In genomic region chr6:43263314-43264178, GRCh38 we compare ENCODE assay signal across 8 cellular contexts. TPM values are rescaled to one million over a fixed set of nuclear protein-coding genes. Genes with fewer than 3 reads are reported as not detected.
DNase-seq lines count a peak whose midpoint lies in the region; ATAC-seq and TF ChIP-seq lines count a peak whose summit lies in the region.

No MANE protein-coding gene starts in this region.

- H3K4me3 Mint-ChIP-seq in glutamatergic neuron (ENCODE audit: unreplicated experiment), result no peak overlapping the region

- peak; percentile 77 for TF ChIP-seq RAD21 in SK-N-SH (IDR thresholded peaks at IDR 0.05; ENCODE audit: low read length)

- no peak overlapping the region for H3K4me2 ChIP-seq in SK-N-SH

- WGBS in SK-N-SH (ENCODE audit: low lambda C conversion rate), result 74% methylated on average over 8 of the region's 12 CpGs

- peaks cover 14% of the 10 kb centered on the region for H3K4me1 Mint-ChIP-seq in glutamatergic neuron (ENCODE audit: low read depth, unreplicated experiment)

- POLR2A ChIA-PET in AG04450 (lab: Yijun Ruan, JAX), result no interaction called here
- POLR2A ChIA-PET in SK-N-SH (lab: Yijun Ruan, JAX), result no interaction called here

- no peak overlapping the region for H3K4me3 ChIP-seq in AG04450 (ENCODE audit: low read depth, low read length)
- no peak overlapping the region; a peak in 1 of 4 replicates for H3K4me3 ChIP-seq in SK-N-SH (ENCODE audit: low read depth in 2 of 2, low read length in 1 of 2)
- no peak overlapping the region for H3K4me3 ChIP-seq in uterus

- CTCF ChIA-PET in AG04450 (lab: Charles Lee) (interaction anchor here (0.5 to 4.4 kb wide), 10 partner anchors 11 to 244 kb away, joined by 3 to 47 read pairs (median 3); partner anchors contain the start of genes DNPH1 and TJAP1), SK-N-SH (lab: Yijun Ruan, JAX) (interaction anchor here (0.8 to 1.0 kb wide), 2 partner anchors 12 to 14 kb away, joined by 3 read pairs; no protein-coding TSS in a partner anchor)

- H3K36me3 ChIP-seq in SK-N-SH (replicated peaks in 1 of 2; ENCODE audit: control insufficient read depth in 1 of 2, insufficient read depth in 2 of 2, low read length in 1 of 2) (no peaks in the 10 kb centered on the region), uterus (no peaks in the 10 kb centered on the region)

- H3K27me3 ChIP-seq in AG04450 (ENCODE audit: control insufficient read depth, insufficient read depth, low read length) (peaks cover 22% of the 10 kb centered on the region), SK-N-SH (ENCODE audit: insufficient read depth) (no peaks in the 10 kb centered on the region), uterus (no peaks in the 10 kb centered on the region)

- DNase-seq in AG04450 (ENCODE audit: low read depth, low spot score) (peak; percentile 15), HT-29 (ENCODE audit: low spot score) (peak; percentile 86), SK-N-SH (peak; percentile 68), glutamatergic neuron (peak; percentile 84), posterior vena cava (ENCODE audit: low spot score) (peak; percentile 93), uterus (peak; percentile 40 to 46)
- DNase-seq in activated naive CD4-positive, alpha-beta T cell treated with Interleukin-2 at 50 U/mL for 16 hours, result peak; percentile 78

- H3F3A ChIP-seq in SK-N-SH (replicated peaks; ENCODE audit: insufficient read depth), result no peaks in the 10 kb centered on the region

- no peaks in the 10 kb centered on the region for H3K36me3 Mint-ChIP-seq in glutamatergic neuron (ENCODE audit: unreplicated experiment)

- peaks cover 0 to 6% of the 10 kb centered on the region in 2 experiments; a peak in 1 of 4 replicates for H3K4me1 ChIP-seq in SK-N-SH (ENCODE audit: control insufficient read depth in 1 of 2, insufficient read depth in 2 of 2, low read depth in 1 of 2, low read length in 1 of 2)
- H3K4me1 ChIP-seq in uterus, result no peaks in the 10 kb centered on the region

- no peak for TF ChIP-seq EP300 in SK-N-SH (IDR thresholded peaks at IDR 0.05; ENCODE audit: borderline replicate concordance in 1 of 2, low read depth in 1 of 2, low read length in 1 of 2)

- peak; percentile 76 for ATAC-seq in GM18909 (IDR thresholded peaks at IDR 0.05; ENCODE audit: poor library complexity, unreplicated experiment)

- TF ChIP-seq CTCF in AG04450 (IDR thresholded peaks at IDR 0.05; ENCODE audit: low read depth, low read length), result peak; percentile 76
- peak; percentile 77 for TF ChIP-seq CTCF in SK-N-SH (IDR thresholded peaks at IDR 0.05)
- TF ChIP-seq CTCF in glutamatergic neuron (IDR thresholded peaks at IDR 0.05; ENCODE audit: partially characterized antibody, unreplicated experiment), result peak; percentile 50
- peak; percentile 34 to 64 (median 58) for TF ChIP-seq CTCF in uterus (IDR thresholded peaks at IDR 0.05)

- H4K20me1 ChIP-seq in SK-N-SH (ENCODE audit: insufficient read depth), result no peaks in the 10 kb centered on the region

- H3K79me2 ChIP-seq in SK-N-SH (ENCODE audit: insufficient read depth), result no peaks in the 10 kb centered on the region

- intact Hi-C loops in posterior vena cava (cut with DNase I) (loop anchor here (2.0 to 10.0 kb wide), 3 partner anchors 71 to 244 kb away; no protein-coding TSS in a partner anchor), uterus (cut with DNase I; ENCODE audit: low total_unique reads) (no loop called here)

- peaks cover 16% of the 10 kb centered on the region for H3K9me3 Mint-ChIP-seq in glutamatergic neuron (ENCODE audit: unreplicated experiment)

- no peak overlapping the region for H3K27ac ChIP-seq in AG04450 (ENCODE audit: low read depth, low read length)
- no peak overlapping the region for H3K27ac ChIP-seq in SK-N-SH (ENCODE audit: low read depth in 2 of 2, low read length in 1 of 2)
- H3K27ac ChIP-seq in uterus, result no peak overlapping the region

- H3K27me3 Mint-ChIP-seq in glutamatergic neuron (ENCODE audit: unreplicated experiment), result peaks cover 22% of the 10 kb centered on the region

- no peak for TF ChIP-seq POLR2A in uterus (IDR thresholded peaks at IDR 0.05)

- H2AFZ ChIP-seq in SK-N-SH (ENCODE audit: low read depth), result no peak overlapping the region

- no peaks in the 10 kb centered on the region; the same call in 1 of the 2 replicates for H3K9me3 ChIP-seq in AG04450 (ENCODE audit: control insufficient read depth, insufficient read depth, low read length)
- H3K9me3 ChIP-seq in SK-N-SH, result no peaks in the 10 kb centered on the region
- no peaks in the 10 kb centered on the region for H3K9me3 ChIP-seq in uterus

- peak overlapping the region; percentile 15 for H3K27ac Mint-ChIP-seq in glutamatergic neuron (ENCODE audit: unreplicated experiment)

- H3K9me2 ChIP-seq in SK-N-SH, result no peaks in the 10 kb centered on the region

- H3K9ac ChIP-seq in SK-N-SH, result no peak overlapping the region

TF ChIP-seq in SK-N-SH, 30 proteins besides CTCF, POLR2A, EP300 and RAD21:
- no peak for TF ChIP-seq FOSL2 (IDR thresholded peaks at IDR 0.05; ENCODE audit: borderline replicate concordance, low read depth)
- TF ChIP-seq SMC3 (IDR thresholded peaks at IDR 0.05; ENCODE audit: low read depth, low read length), result peak; percentile 70
- TF ChIP-seq PBX3 (IDR thresholded peaks at IDR 0.05), result no peak

RNA-seq across cellular contexts. Expression of gene TTBK1, which starts 20.3 kb away (rescaled TPM):
- polyA plus RNA-seq in AG04450 (2011; rRNA removed), result not detected in 2 replicates
- not detected in 2 replicates for polyA minus RNA-seq in AG04450 (2011; rRNA and poly(A)+ RNA removed)
- total RNA-seq in HT-29 (2014; rRNA removed; shearing (Covaris generic)), result 0.73 and 0.79 TPM in 2 replicates
- polyA plus RNA-seq in SK-N-SH (2012; rRNA removed), result 0.91 and 0.94 TPM in 2 replicates
- 0.44 and 0.79 TPM in 2 replicates for polyA plus RNA-seq in SK-N-SH (2012; cell fraction: cytosol; rRNA removed)
- 3.3 TPM in 2 replicates for polyA plus RNA-seq in SK-N-SH (2012; cell fraction: nucleus; rRNA removed)
- total RNA-seq in glutamatergic neuron (ENCODE audit: unreplicated experiment), result 47.3 TPM
- total RNA-seq in posterior vena cava, result under 1 TPM; 0.09 to 0.14 TPM
- total RNA-seq in uterus, result under 1 TPM in 2 of 4 donors, not detected in 2; 0.06 to 0.14 TPM

RNA-seq across cellular contexts. Expression of gene DNPH1, which starts 34.3 kb away (rescaled TPM):
- polyA plus RNA-seq in AG04450 (2011; rRNA removed) (36.9 and 42.4 TPM in 2 replicates), SK-N-SH (2012; rRNA removed) (263 and 287 TPM in 2 replicates)
- 8.8 and 8.9 TPM in 2 replicates for polyA minus RNA-seq in AG04450 (2011; rRNA and poly(A)+ RNA removed)
- 125 and 130 TPM in 2 replicates for total RNA-seq in HT-29 (2014; rRNA removed; shearing (Covaris generic))
- polyA plus RNA-seq in SK-N-SH (2012; cell fraction: cytosol; rRNA removed), result 156 and 218 TPM in 2 replicates
- polyA plus RNA-seq in SK-N-SH (2012; cell fraction: nucleus; rRNA removed), result 107 and 171 TPM in 2 replicates
- total RNA-seq in glutamatergic neuron (ENCODE audit: unreplicated experiment) (3.5 TPM), posterior vena cava (10 to 100 TPM; 24.5 to 42.5 TPM), uterus (10 to 100 TPM; 23.4 to 68.4 (median 33.2) TPM)

RNA-seq across cellular contexts. Expression of gene SLC22A7, which starts 34.5 kb away (rescaled TPM):
- polyA plus RNA-seq in AG04450 (2011; rRNA removed) (not detected in 2 replicates), SK-N-SH (2012; rRNA removed) (not detected in 2 replicates)
- polyA minus RNA-seq in AG04450 (2011; rRNA and poly(A)+ RNA removed), result not detected in 2 replicates
- total RNA-seq in HT-29 (2014; rRNA removed; shearing (Covaris generic)), result not detected in 2 replicates
- 0.04 TPM in 1 of 2 replicates, not detected in the other for polyA plus RNA-seq in SK-N-SH (2012; cell fraction: cytosol; rRNA removed)
- 0.06 and 0.07 TPM in 2 replicates for polyA plus RNA-seq in SK-N-SH (2012; cell fraction: nucleus; rRNA removed)
- total RNA-seq in glutamatergic neuron (ENCODE audit: unreplicated experiment) (0.34 TPM), posterior vena cava (not detected), uterus (not detected)

RNA-seq across cellular contexts. Expression of gene CRIP3, which starts 45.1 kb away (rescaled TPM):
- polyA plus RNA-seq in AG04450 (2011; rRNA removed) (not detected in 2 replicates), SK-N-SH (2012; rRNA removed) (0.11 TPM in 1 of 2 replicates, not detected in the other)
- polyA minus RNA-seq in AG04450 (2011; rRNA and poly(A)+ RNA removed), result not detected in 2 replicates
- not detected in 2 replicates for total RNA-seq in HT-29 (2014; rRNA removed; shearing (Covaris generic))
- 0.05 TPM in 1 of 2 replicates, not detected in the other for polyA plus RNA-seq in SK-N-SH (2012; cell fraction: cytosol; rRNA removed)
- polyA plus RNA-seq in SK-N-SH (2012; cell fraction: nucleus; rRNA removed), result 0.54 TPM in 1 of 2 replicates, not detected in the other
- total RNA-seq in glutamatergic neuron (ENCODE audit: unreplicated experiment) (0.69 TPM), posterior vena cava (1 to 10 TPM in 1 of 2 donors, under 1 TPM in 1; 1.00 to 1.4 TPM), uterus (1 to 10 TPM in 2 of 4 donors, not detected in 2; 1.5 to 2.7 TPM)

Comparison
In these comparisons a context has a peak if more than half of its experiments do, and no peak if none do; other contexts are left out.
1. DNase-seq: peak in every context shown above with its lines; median percentile 93 in posterior vena cava; 86 in HT-29; 84 in glutamatergic neuron; 78 in activated naive CD4-positive, alpha-beta T cell treated with Interleukin-2 at 50 U/mL for 16 hours; 68 in SK-N-SH; 43 in uterus; 15 in AG04450.
2. RNA of gene TTBK1, which starts 20.3 kb away (total RNA-seq): 47.3 TPM in glutamatergic neuron (single experiment); 0.73 to 0.79 TPM in HT-29, 0.09 to 0.14 TPM in posterior vena cava and 0.06 to 0.14 TPM in uterus; every median in the first group is over 10 times any median in the second.
3. Peak in every context shown above with its lines, with median percentiles within 50 percentile points of each other: CTCF ChIP-seq.